20 cellular contexts compared by ENCODE assay signal in genomic region chr5:96408841-96409458, GRCh38. TPM values are rescaled to one million over a fixed set of nuclear protein-coding genes. Genes with fewer than 3 reads are reported as not detected.
"Had no signal": no experiment of that assay in that cellular context is flagged by ENCODE, and none has a peak within 500 bp of the region (broad histone marks: within the 10 kb centered on the region; RNA-seq: fewer than 3 reads in every experiment).

No MANE protein-coding gene starts in this region.

- H3K4me3 ChIP-seq: cardiac muscle cell, colonic mucosa, testis had no signal

- H3K9me3 ChIP-seq: colonic mucosa, testis had no signal

- H3K4me3 Mint-ChIP-seq: activated CD4-positive, alpha-beta memory T cell treated with anti-CD3 and anti-CD28 coated beads for 36 hours; activated naive CD8-positive, alpha-beta T cell treated with anti-CD3 and anti-CD28 coated beads, Interleukin-2, amount 10 ng/mL, durations not matched to agents 7 days and 5 days; activated T-cell treated with anti-CD3 and anti-CD28 coated beads, Interleukin-2, amount 50 U/mL, for 4 hours; memory B cell; nephron progenitor cell; stimulated activated naive CD8-positive, alpha-beta T cell treated with anti-CD3 and anti-CD28 coated beads, Interleukin-15, amount 100 ng/mL, for 72 hours; T-cell had no signal

- FAIRE-seq: urothelium cell line had no signal

- H3K36me3 Mint-ChIP-seq: activated CD4-positive, alpha-beta memory T cell treated with anti-CD3 and anti-CD28 coated beads for 36 hours; activated naive CD8-positive, alpha-beta T cell treated with anti-CD3 and anti-CD28 coated beads, Interleukin-2, amount 10 ng/mL, durations not matched to agents 7 days and 5 days; memory B cell; T-cell had no signal

- H3K27ac Mint-ChIP-seq: activated CD4-positive, alpha-beta memory T cell treated with anti-CD3 and anti-CD28 coated beads for 36 hours; activated naive CD8-positive, alpha-beta T cell treated with anti-CD3 and anti-CD28 coated beads, Interleukin-2, amount 10 ng/mL, durations not matched to agents 7 days and 5 days; memory B cell; stimulated activated naive CD8-positive, alpha-beta T cell treated with anti-CD3 and anti-CD28 coated beads, Interleukin-15, amount 100 ng/mL, for 72 hours; T-cell had no signal

- ATAC-seq: activated T-cell treated with anti-CD3 and anti-CD28 coated beads, Interleukin-2, amount 50 U/mL, for 4 hours; left lobe of liver; stimulated activated naive CD8-positive, alpha-beta T cell treated with anti-CD3 and anti-CD28 coated beads, Interleukin-15, amount 100 ng/mL, for 72 hours; T-cell had no signal

- H3K27me3 ChIP-seq: cardiac muscle cell, colonic mucosa, testis had no signal

- H3K4me1 ChIP-seq: colonic mucosa, testis had no signal

- H3K27ac ChIP-seq: cardiac muscle cell, colonic mucosa, testis, VCaP had no signal

- DNase-seq: activated CD4-positive, alpha-beta memory T cell treated with anti-CD3 and anti-CD28 coated beads for 36 hours; activated gamma-delta T cell treated with Interleukin-2 at 50 U/mL for 16 hours; activated naive CD8-positive, alpha-beta T cell treated with anti-CD3 and anti-CD28 coated beads, Interleukin-2, amount 10 ng/mL, durations not matched to agents 7 days and 5 days; activated T-cell treated with anti-CD3 and anti-CD28 coated beads, Interleukin-2, amount 50 U/mL, for 4 hours; aorta; colonic mucosa; effector CD4-positive, alpha-beta T cell; nephron progenitor cell; stimulated activated CD4-positive, alpha-beta T cell treated with anti-CD3 and anti-CD28 coated beads, Interleukin-12 subunit alpha, Interleukin-12 subunit beta, amount 100 ng/mL, for 4 hours; stimulated activated CD4-positive, alpha-beta T cell treated with anti-CD3 and anti-CD28 coated beads, Interleukin-4, amount 100 ng/mL, for 24 hours; stimulated activated naive CD8-positive, alpha-beta T cell treated with anti-CD3 and anti-CD28 coated beads, Interleukin-15, amount 100 ng/mL, for 72 hours; T-cell; T1000; testis had no signal

- H3K4me1 Mint-ChIP-seq: activated naive CD8-positive, alpha-beta T cell treated with anti-CD3 and anti-CD28 coated beads, Interleukin-2, amount 10 ng/mL, durations not matched to agents 7 days and 5 days; memory B cell; stimulated activated naive CD8-positive, alpha-beta T cell treated with anti-CD3 and anti-CD28 coated beads, Interleukin-15, amount 100 ng/mL, for 72 hours; T-cell had no signal

- H3K9me3 Mint-ChIP-seq: activated CD4-positive, alpha-beta memory T cell treated with anti-CD3 and anti-CD28 coated beads for 36 hours; activated naive CD8-positive, alpha-beta T cell treated with anti-CD3 and anti-CD28 coated beads, Interleukin-2, amount 10 ng/mL, durations not matched to agents 7 days and 5 days; activated T-cell treated with anti-CD3 and anti-CD28 coated beads, Interleukin-2, amount 50 U/mL, for 4 hours; memory B cell; nephron progenitor cell; stimulated activated naive CD8-positive, alpha-beta T cell treated with anti-CD3 and anti-CD28 coated beads, Interleukin-15, amount 100 ng/mL, for 72 hours; T-cell had no signal

- H3K36me3 ChIP-seq: cardiac muscle cell, colonic mucosa had no signal

RNA-seq across cellular contexts. Expression of gene PCSK1, which starts 24.1 kb away (rescaled TPM):
- total RNA-seq: activated CD4-positive, alpha-beta memory T cell treated with anti-CD3 and anti-CD28 coated beads for 36 hours; activated naive CD8-positive, alpha-beta T cell treated with anti-CD3 and anti-CD28 coated beads, Interleukin-2, amount 10 ng/mL, durations not matched to agents 7 days and 5 days; activated T-cell treated with anti-CD3 and anti-CD28 coated beads, Interleukin-2, amount 50 U/mL, for 4 hours; cardiac muscle cell; left lobe of liver; osteocyte; T-cell had no signal
- polyA plus RNA-seq: cardiac muscle cell had no signal
